In the genomic region with DNA sequence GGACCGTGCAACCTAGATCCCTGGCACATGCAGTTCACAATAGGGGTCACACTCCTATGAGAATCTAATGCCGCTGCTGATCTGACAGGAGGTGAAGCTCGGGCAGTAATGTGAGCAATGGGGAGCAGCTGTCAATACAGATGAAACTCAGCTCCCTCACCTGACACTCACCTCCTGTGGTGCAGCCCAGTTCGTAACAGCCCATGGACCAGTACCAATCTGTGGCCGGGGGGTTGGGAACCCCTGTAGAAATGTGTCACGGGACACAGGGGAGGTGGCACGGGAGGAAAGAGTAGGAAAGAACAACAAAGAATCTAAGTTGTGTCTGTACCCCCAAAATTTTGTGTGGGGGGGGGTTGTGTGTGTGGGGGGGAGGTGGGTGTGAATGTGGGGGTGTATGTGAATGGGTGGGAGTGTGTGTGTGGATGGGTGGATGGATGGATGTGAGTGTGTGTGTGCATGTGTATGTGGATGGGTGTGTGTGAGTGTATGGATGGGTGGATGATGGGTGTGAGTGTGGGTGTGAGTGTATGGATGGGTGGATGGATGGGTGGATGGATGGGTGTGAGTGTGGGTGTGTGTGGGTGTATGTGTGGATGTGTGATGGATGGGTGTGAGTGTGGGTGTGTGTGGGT, we compare ENCODE assay signal across 13 cellular contexts.
"Had no signal": no experiment of that assay in that cellular context is flagged by ENCODE, and none has a peak within 500 bp of the region (broad histone marks: within the 10 kb centered on the region; RNA-seq: fewer than 3 reads in every experiment).

No MANE protein-coding gene starts in this region.

- H3K27me3 Mint-ChIP-seq: naive B cell had no signal

- H3K9me3 Mint-ChIP-seq: activated T-cell treated with anti-CD3 and anti-CD28 coated beads, Interleukin-2, amount 50 U/mL, for 4 hours had no signal

- ATAC-seq: activated T-cell treated with anti-CD3 and anti-CD28 coated beads, Interleukin-2, amount 50 U/mL, for 4 hours; left ventricle myocardium superior; mucosa of descending colon had no signal

- H3K4me3 Mint-ChIP-seq: activated T-cell treated with anti-CD3 and anti-CD28 coated beads, Interleukin-2, amount 50 U/mL, for 4 hours; naive B cell had no signal

- H3K27ac Mint-ChIP-seq: naive B cell had no signal

- DNase-seq: activated CD4-positive, alpha-beta T cell treated with anti-CD3 and anti-CD28 coated beads, Interleukin-2, amount 50 U/mL, for 1 hour; activated gamma-delta T cell treated with Interleukin-2 at 50 U/mL for 16 hours; dermis blood vessel endothelial cell; effector memory CD4-positive, alpha-beta T cell; esophagus squamous epithelium; heart right ventricle; left ventricle myocardium superior; mucosa of descending colon; naive B cell; right cardiac atrium; T1000; upper lobe of right lung had no signal
